ENCODE assay signal across 8 cellular contexts in the genomic region with DNA sequence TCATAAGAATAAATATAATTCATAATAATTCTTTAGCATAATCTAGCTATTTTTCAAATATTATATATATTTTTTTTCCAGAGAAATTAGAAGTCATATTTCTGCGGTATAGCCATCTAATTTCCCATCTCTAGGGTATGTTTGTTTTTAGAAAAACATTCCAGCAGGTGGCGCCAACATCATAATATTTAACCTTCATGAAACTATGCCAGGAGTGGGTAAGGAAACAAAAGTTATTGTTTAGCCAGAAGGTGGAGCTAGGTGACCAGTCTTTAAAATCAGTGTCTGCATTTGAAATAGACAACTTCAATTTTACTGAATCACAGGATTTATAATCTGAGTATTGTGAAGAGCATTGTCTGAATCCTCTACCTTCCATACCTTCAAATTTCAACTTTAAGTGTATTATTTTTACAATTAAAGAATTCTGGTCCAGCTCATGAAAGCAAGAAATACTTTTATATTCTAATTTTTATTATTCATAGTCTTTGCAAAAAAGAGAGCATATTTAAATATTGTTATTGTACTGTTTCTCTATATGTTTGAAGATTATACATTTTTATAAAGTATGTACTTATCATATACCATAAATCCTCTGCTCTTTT. TPM values are rescaled to one million over a fixed set of nuclear protein-coding genes. Genes with fewer than 3 reads are reported as not detected.
DNase-seq lines count a peak whose midpoint lies in the region; ATAC-seq lines count a peak whose summit lies in the region.

No MANE protein-coding gene starts in this region.

- H3K4me3 Mint-ChIP-seq in naive thymus-derived CD4-positive, alpha-beta T cell: no peak overlapping the region

- no peaks in the 10 kb centered on the region for H3K36me3 ChIP-seq in naive thymus-derived CD4-positive, alpha-beta T cell (ENCODE audit: control insufficient read depth in 2 of 3, insufficient read depth in 3 of 3, low read length in 3 of 3)

- no peak overlapping the region for H3K27ac ChIP-seq in naive thymus-derived CD4-positive, alpha-beta T cell (ENCODE audit: low read depth, low read length)

- POLR2A ChIA-PET in naive thymus-derived CD4-positive, alpha-beta T cell (lab: Charles Lee): no interaction called here

- H3K9me3 ChIP-seq in naive thymus-derived CD4-positive, alpha-beta T cell (ENCODE audit: control insufficient read depth in 2 of 3, low read length in 3 of 3): no peaks in the 10 kb centered on the region

- no peaks in the 10 kb centered on the region for H3K4me1 Mint-ChIP-seq in naive thymus-derived CD4-positive, alpha-beta T cell

- H3K36me3 Mint-ChIP-seq in naive thymus-derived CD4-positive, alpha-beta T cell: peaks cover 0 to 3% (median 0%) of the 10 kb centered on the region in 5 donors

- no peaks in the 10 kb centered on the region for H3K27me3 ChIP-seq in naive thymus-derived CD4-positive, alpha-beta T cell (ENCODE audit: control insufficient read depth in 2 of 2, insufficient read depth in 2 of 2, low read length in 2 of 2)

- H3K4me3 ChIP-seq in naive thymus-derived CD4-positive, alpha-beta T cell (ENCODE audit: low read length): no peak overlapping the region

- CTCF ChIA-PET in naive thymus-derived CD4-positive, alpha-beta T cell (lab: Charles Lee): interaction anchor here (0.8 to 1.9 kb wide), 3 partner anchors 23 to 38 kb away, joined by 3 to 4 read pairs (median 4); no protein-coding TSS in a partner anchor

- no peaks in the 10 kb centered on the region for H3K4me1 ChIP-seq in naive thymus-derived CD4-positive, alpha-beta T cell (ENCODE audit: control insufficient read depth in 2 of 2, insufficient read depth in 2 of 2, low read length in 2 of 2)

- intact Hi-C loops in naive thymus-derived CD4-positive, alpha-beta T cell (cut with micrococcal nuclease): loop anchor here in 1 of 2 donors (2.0 kb wide), 1 partner anchor 47 kb away; a partner anchor contains a TSS

- no peaks in the 10 kb centered on the region for H3K27me3 Mint-ChIP-seq in naive thymus-derived CD4-positive, alpha-beta T cell

- no peaks in the 10 kb centered on the region for H3K9me3 Mint-ChIP-seq in naive thymus-derived CD4-positive, alpha-beta T cell

- H3K27ac Mint-ChIP-seq in naive thymus-derived CD4-positive, alpha-beta T cell: no peak overlapping the region

- ATAC-seq in GM21576 (IDR thresholded peaks at IDR 0.05; ENCODE audit: unreplicated experiment): peak; percentile 99
- peak; percentile 90 for ATAC-seq in naive thymus-derived CD4-positive, alpha-beta T cell

- DNase-seq in Daoy (ENCODE audit: low read depth) (peak; percentile 66), HUDEP-2 (lab: John Stamatoyannopoulos, UW; ENCODE audit: unreplicated experiment in 76 of 76) (peak in 60 of 76 experiments; percentile 3 to 83 (median 44)), NOMO-1 (lab: John Stamatoyannopoulos, UW; ENCODE audit: unreplicated experiment in 2 of 2) (peak; percentile 25 to 88), epidermal melanocyte (ENCODE audit: insufficient read length, low spot score) (peak; percentile 25), stromal cell of bone marrow (ENCODE audit: low read depth) (peak; percentile 54)
- DNase-seq in activated CD8-positive, alpha-beta memory T cell treated with anti-CD3 and anti-CD28 coated beads for 1 hour (ENCODE audit: extremely low read depth in 1 of 2, low read depth in 1 of 2): peak; percentile 7 to 20
- DNase-seq in naive thymus-derived CD4-positive, alpha-beta T cell: peak in 8 of 9 donors; percentile 23 to 67 (median 55)

RNA-seq across cellular contexts. Expression of a gene that starts 15.7 kb away (rescaled TPM):
- not detected in 2 replicates for total RNA-seq in Daoy (2014; rRNA removed; shearing (Covaris generic))
- total RNA-seq in naive thymus-derived CD4-positive, alpha-beta T cell: not detected
- polyA plus RNA-seq in naive thymus-derived CD4-positive, alpha-beta T cell: not detected

RNA-seq across cellular contexts. Expression of a gene that starts 46.4 kb away (rescaled TPM):
- total RNA-seq in Daoy (2014; rRNA removed; shearing (Covaris generic)): 18.1 and 21.6 TPM in 2 replicates
- total RNA-seq in naive thymus-derived CD4-positive, alpha-beta T cell: 10 to 100 TPM; 33.4 to 70.6 (median 49.2) TPM
- polyA plus RNA-seq in naive thymus-derived CD4-positive, alpha-beta T cell: 10 to 100 TPM; 33.5 to 42.8 TPM

Comparison
In these comparisons a context has a peak if more than half of its experiments do, and no peak if none do; other contexts are left out.
1. DNase-seq: peak in every context shown above with its lines; median percentile 66 in Daoy; 56 in NOMO-1; 55 in naive thymus-derived CD4-positive, alpha-beta T cell; 54 in stromal cell of bone marrow; 44 in HUDEP-2; 25 in epidermal melanocyte; 14 in activated CD8-positive, alpha-beta memory T cell treated with anti-CD3 and anti-CD28 coated beads for 1 hour.